11 cellular contexts compared by ENCODE assay signal in the genomic region with DNA sequence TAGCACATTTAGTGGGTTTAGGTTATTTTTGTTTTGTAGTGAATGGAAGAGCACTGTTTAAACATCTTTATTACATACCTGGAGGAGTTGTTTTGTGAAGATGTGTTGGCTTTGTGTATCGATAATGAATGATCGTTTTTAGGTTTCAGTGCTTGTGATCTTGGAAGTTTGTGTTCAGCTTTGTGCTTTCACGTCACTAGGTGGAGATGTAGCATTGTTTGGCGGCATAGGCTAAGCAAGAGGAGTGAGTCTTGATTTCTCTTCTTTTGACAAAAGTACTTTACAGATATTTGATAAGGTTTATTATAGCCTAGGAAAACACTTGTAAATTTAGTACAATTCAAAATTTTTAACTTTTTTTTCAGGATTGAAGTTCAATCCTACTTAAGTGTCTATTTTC. TPM values are rescaled to one million over a fixed set of nuclear protein-coding genes. Genes with fewer than 3 reads are reported as not detected.
DNase-seq lines count a peak whose midpoint lies in the region; ATAC-seq, FAIRE-seq and TF ChIP-seq lines count a peak whose summit lies in the region.
"Had no signal": no experiment of that assay in that cellular context is flagged by ENCODE, and none has a peak within 500 bp of the region (broad histone marks: within the 10 kb centered on the region; RNA-seq: fewer than 3 reads in every experiment).

No MANE protein-coding gene starts in this region.

- no peak overlapping the region for H3K27ac Mint-ChIP-seq in neural crest cell (ENCODE audit: unreplicated experiment)

- H3K4me1 ChIP-seq in sigmoid colon, result no peaks in the 10 kb centered on the region

- TF ChIP-seq POLR2A in sigmoid colon (IDR thresholded peaks at IDR 0.05), result no peak

- WGBS in sigmoid colon, 2 donors, result 53 to 72% methylated on average over 4 of the region's 4 CpGs

- no peaks in the 10 kb centered on the region for H3K9me3 Mint-ChIP-seq in neural crest cell

- H3K27ac ChIP-seq in sigmoid colon, result no peak overlapping the region
- H3K27ac ChIP-seq: epithelial cell of prostate had no signal

- ATAC-seq in HG02870 (IDR thresholded peaks at IDR 0.05; ENCODE audit: unreplicated experiment), result no peak

- no peak overlapping the region for H3K4me3 Mint-ChIP-seq in neural crest cell

- H3K4me3 ChIP-seq in sigmoid colon, result no peak overlapping the region

- H3K9me3 ChIP-seq in sigmoid colon, result no peaks in the 10 kb centered on the region

- no peaks in the 10 kb centered on the region for H3K27me3 Mint-ChIP-seq in neural crest cell (ENCODE audit: low read depth)

- no peak for TF ChIP-seq EP300 in sigmoid colon (IDR thresholded peaks at IDR 0.05)

- DNase-seq in NCI-H1694 treated with DMSO at 0.1 percent for 48 hours (lab: John Stamatoyannopoulos, UW) (peak; percentile 47), NCI-H1694 (lab: John Stamatoyannopoulos, UW) (no peak), NCI-H2227 (lab: John Stamatoyannopoulos, UW; ENCODE audit: unreplicated experiment) (peak; percentile 35), neural crest cell (ENCODE audit: low read depth, low spot score) (no peak), sigmoid colon (no peak)
- DNase-seq in activated naive CD4-positive, alpha-beta T cell treated with anti-CD3 and anti-CD28 coated beads, Interleukin-2, amount 50 U/mL, for 16 hours, result no peak
- DNase-seq: activated T-cell treated with anti-CD3 and anti-CD28 coated beads, Interleukin-2, amount 50 U/mL, for 48 hours; SHP77 had no signal

- H3K36me3 ChIP-seq in sigmoid colon, result peaks cover 0 to 12% (median 0%) of the 10 kb centered on the region in 4 donors

- H3K4me1 Mint-ChIP-seq in neural crest cell, result peaks cover 4% of the 10 kb centered on the region

- intact Hi-C loops in sigmoid colon (cut with DNase I), result no loop called here

- H3K36me3 Mint-ChIP-seq in neural crest cell (ENCODE audit: low read depth), result no peaks in the 10 kb centered on the region

- no peaks in the 10 kb centered on the region for H3K27me3 ChIP-seq in sigmoid colon

- FAIRE-seq in colon (lab: Jason Lieb, UNC), result peak; percentile 98

- TF ChIP-seq CTCF in neural crest cell (conservative IDR thresholded peaks at IDR 0.05), result peak; percentile 61
- no peak for TF ChIP-seq CTCF in sigmoid colon (IDR thresholded peaks at IDR 0.05)

RNA-seq across cellular contexts. Expression of a gene that starts 50.4 kb away (rescaled TPM):
- total RNA-seq in neural crest cell (21.1 and 22.0 TPM in 2 replicates), sigmoid colon (10 to 100 TPM; 47.6 to 63.2 (median 59.0) TPM)
- polyA plus RNA-seq in sigmoid colon, result 10 to 100 TPM in 1 of 3 donors, 1 to 10 TPM in 2; 3.6 to 11.1 (median 9.7) TPM

Comparison
In these comparisons a context has a peak if more than half of its experiments do, and no peak if none do; other contexts are left out.
1. DNase-seq: peak in NCI-H1694 treated with DMSO at 0.1 percent for 48 hours (single experiment) and NCI-H2227 (single experiment); none in NCI-H1694 (single experiment), neural crest cell (single experiment), sigmoid colon (single experiment) and activated naive CD4-positive, alpha-beta T cell treated with anti-CD3 and anti-CD28 coated beads, Interleukin-2, amount 50 U/mL, for 16 hours (single experiment).